Comparison of ENCODE assay signal across 1 cellular context in the genomic region with DNA sequence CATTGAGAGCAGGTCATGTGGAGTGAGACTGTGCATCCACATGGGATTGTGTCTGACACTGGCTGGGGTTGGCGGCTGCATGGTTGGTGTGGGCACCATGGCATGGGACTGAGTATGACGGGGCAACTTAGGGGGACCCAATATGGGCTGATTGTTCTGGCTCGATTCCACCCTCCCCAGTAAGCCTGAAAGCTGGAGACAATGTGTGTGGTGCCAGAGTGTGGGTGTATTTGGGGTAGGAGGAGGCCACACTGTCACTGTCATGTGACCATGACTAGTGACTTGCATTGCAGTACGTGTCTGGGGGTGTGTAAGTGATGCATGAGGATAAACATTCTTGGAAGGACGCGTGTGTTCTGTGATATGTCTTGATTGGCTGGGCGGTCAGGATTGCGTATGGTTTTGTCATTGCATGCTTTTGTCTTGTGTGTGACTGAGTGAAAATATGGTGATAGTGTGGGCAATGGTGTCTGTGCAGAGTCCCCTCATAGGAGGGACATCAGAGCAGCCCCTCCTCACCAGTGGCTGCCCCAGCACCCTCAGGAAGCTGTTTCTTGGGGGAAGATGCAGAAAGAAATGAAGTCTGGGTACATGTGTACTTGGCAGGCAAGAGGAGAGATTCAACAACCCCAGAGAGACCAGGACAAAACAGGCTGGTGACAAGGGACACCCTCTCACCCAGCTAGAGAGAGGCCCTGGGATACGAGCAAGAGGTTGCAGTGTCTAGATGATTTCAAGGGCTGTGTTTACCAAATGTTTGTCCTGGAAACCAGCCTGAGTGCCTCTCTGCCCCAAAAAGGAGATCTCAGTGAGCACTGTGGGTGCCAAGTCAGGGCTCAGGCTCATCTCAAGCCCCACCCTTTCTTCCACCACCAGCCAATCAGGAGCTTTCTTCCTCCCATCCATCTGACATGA.
TF ChIP-seq lines count a peak whose summit lies in the region.

No MANE protein-coding gene starts in this region.

TF ChIP-seq in K562, 482 proteins besides CTCF, POLR2A, EP300 and RAD21 (continued from another document and continues in another):
- TF ChIP-seq, protein P1, sequence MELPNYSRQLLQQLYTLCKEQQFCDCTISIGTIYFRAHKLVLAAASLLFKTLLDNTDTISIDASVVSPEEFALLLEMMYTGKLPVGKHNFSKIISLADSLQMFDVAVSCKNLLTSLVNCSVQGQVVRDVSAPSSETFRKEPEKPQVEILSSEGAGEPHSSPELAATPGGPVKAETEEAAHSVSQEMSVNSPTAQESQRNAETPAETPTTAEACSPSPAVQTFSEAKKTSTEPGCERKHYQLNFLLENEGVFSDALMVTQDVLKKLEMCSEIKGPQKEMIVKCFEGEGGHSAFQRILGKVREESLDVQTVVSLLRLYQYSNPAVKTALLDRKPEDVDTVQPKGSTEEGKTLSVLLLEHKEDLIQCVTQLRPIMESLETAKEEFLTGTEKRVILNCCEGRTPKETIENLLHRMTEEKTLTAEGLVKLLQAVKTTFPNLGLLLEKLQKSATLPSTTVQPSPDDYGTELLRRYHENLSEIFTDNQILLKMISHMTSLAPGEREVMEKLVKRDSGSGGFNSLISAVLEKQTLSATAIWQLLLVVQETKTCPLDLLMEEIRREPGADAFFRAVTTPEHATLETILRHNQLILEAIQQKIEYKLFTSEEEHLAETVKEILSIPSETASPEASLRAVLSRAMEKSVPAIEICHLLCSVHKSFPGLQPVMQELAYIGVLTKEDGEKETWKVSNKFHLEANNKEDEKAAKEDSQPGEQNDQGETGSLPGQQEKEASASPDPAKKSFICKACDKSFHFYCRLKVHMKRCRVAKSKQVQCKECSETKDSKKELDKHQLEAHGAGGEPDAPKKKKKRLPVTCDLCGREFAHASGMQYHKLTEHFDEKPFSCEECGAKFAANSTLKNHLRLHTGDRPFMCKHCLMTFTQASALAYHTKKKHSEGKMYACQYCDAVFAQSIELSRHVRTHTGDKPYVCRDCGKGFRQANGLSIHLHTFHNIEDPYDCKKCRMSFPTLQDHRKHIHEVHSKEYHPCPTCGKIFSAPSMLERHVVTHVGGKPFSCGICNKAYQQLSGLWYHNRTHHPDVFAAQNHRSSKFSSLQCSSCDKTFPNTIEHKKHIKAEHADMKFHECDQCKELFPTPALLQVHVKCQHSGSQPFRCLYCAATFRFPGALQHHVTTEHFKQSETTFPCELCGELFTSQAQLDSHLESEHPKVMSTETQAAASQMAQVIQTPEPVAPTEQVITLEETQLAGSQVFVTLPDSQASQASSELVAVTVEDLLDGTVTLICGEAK (IDR thresholded peaks at IDR 0.05): 0 out of 2 replicates have a peak, but pooled peaks have one; percentile 15
- TF ChIP-seq, protein P1 (CRISPR knock-in tag; IDR thresholded peaks at IDR 0.05): no peak
- TF ChIP-seq JUNB (CRISPR knock-in tag; conservative IDR thresholded peaks at IDR 0.05) (no peak), NR2F6 (CRISPR knock-in tag; IDR thresholded peaks at IDR 0.05) (peak; percentile 93; the same call in 1 of the 2 replicates), ZNF780A (CRISPR knock-in tag; IDR thresholded peaks at IDR 0.05) (no peak), RBBP5 (IDR thresholded peaks at IDR 0.05; ENCODE audit: borderline replicate concordance, insufficient read depth, low read length, poor library complexity, severe bottlenecking) (no peak), MBD2 (IDR thresholded peaks at IDR 0.05; ENCODE audit: borderline replicate concordance, low read depth) (no peak), GTF2A2 (tag; IDR thresholded peaks at IDR 0.05) (peak; percentile 82; the same call in 1 of the 2 replicates), TEAD4 (IDR thresholded peaks at IDR 0.05; ENCODE audit: low read length) (peak; percentile 82), TEAD4 (CRISPR knock-in tag; IDR thresholded peaks at IDR 0.05; ENCODE audit: borderline replicate concordance) (no peak), SRSF1 (IDR thresholded peaks at IDR 0.05; ENCODE audit: low read depth, low read length) (no peak), ZNF589 (CRISPR knock-in tag; IDR thresholded peaks at IDR 0.05; ENCODE audit: low read depth) (peak; percentile 100), MAFG (tag; conservative IDR thresholded peaks at IDR 0.05) (peak; percentile 90), BCL6 (CRISPR knock-in tag; IDR thresholded peaks at IDR 0.05) (peak; percentile 97), ZKSCAN8 (CRISPR knock-in tag; IDR thresholded peaks at IDR 0.05) (peak; percentile 90; the same call in 1 of the 2 replicates), CCAR2 (IDR thresholded peaks at IDR 0.05; ENCODE audit: low read depth, low read length) (no peak), PURB (CRISPR knock-in tag; IDR thresholded peaks at IDR 0.05; ENCODE audit: low read depth) (no peak), XRCC3 (IDR thresholded peaks at IDR 0.05) (no peak), MAFK (IDR thresholded peaks at IDR 0.05; ENCODE audit: low read length) (peak; percentile 66), CHCHD3 (CRISPR knock-in tag; IDR thresholded peaks at IDR 0.05) (no peak), MCM3 (IDR thresholded peaks at IDR 0.05) (no peak), YBX1 (IDR thresholded peaks at IDR 0.05) (no peak), TCFL5 (CRISPR knock-in tag; conservative IDR thresholded peaks at IDR 0.05) (peak; percentile 88), MTA3 (IDR thresholded peaks at IDR 0.05; ENCODE audit: borderline replicate concordance) (peak; percentile 94), RFX5 (IDR thresholded peaks at IDR 0.05; ENCODE audit: low read depth, low read length) (no peak), C11orf30 (IDR thresholded peaks at IDR 0.05; ENCODE audit: low read depth) (peak; percentile 94), SP2 (IDR thresholded peaks at IDR 0.05; ENCODE audit: extremely low read depth, low read depth, low read length, poor library complexity, severe bottlenecking) (no peak), IFI16 (CRISPR knock-in tag; IDR thresholded peaks at IDR 0.05) (peak; percentile 94), ADNP (tag; IDR thresholded peaks at IDR 0.05) (no peak), YY1 (IDR thresholded peaks at IDR 0.05; ENCODE audit: borderline replicate concordance in 1 of 3, control insufficient read depth in 1 of 3, extremely low read depth in 1 of 3, insufficient read depth in 3 of 3, insufficient read length in 1 of 3, insufficient replicate concordance in 2 of 3, low read depth in 1 of 3, low read length in 2 of 3) (no peak), ZNF584 (CRISPR knock-in tag; IDR thresholded peaks at IDR 0.05; ENCODE audit: low read depth) (peak; percentile 100), BRCA1 (IDR thresholded peaks at IDR 0.05) (no peak), BRCA1 (CRISPR knock-in tag; IDR thresholded peaks at IDR 0.05) (no peak), TAL1 (IDR thresholded peaks at IDR 0.05) (peak; percentile 62), TGIF2 (CRISPR knock-in tag; IDR thresholded peaks at IDR 0.05) (no peak), MCM5 (IDR thresholded peaks at IDR 0.05; ENCODE audit: low read depth) (no peak), ZNF717 (CRISPR knock-in tag; IDR thresholded peaks at IDR 0.05) (no peak)
- TF ChIP-seq, protein P2, sequence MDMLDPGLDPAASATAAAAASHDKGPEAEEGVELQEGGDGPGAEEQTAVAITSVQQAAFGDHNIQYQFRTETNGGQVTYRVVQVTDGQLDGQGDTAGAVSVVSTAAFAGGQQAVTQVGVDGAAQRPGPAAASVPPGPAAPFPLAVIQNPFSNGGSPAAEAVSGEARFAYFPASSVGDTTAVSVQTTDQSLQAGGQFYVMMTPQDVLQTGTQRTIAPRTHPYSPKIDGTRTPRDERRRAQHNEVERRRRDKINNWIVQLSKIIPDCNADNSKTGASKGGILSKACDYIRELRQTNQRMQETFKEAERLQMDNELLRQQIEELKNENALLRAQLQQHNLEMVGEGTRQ (CRISPR knock-in tag; IDR thresholded peaks at IDR 0.05): peak; percentile 90
- TF ChIP-seq, protein P3, sequence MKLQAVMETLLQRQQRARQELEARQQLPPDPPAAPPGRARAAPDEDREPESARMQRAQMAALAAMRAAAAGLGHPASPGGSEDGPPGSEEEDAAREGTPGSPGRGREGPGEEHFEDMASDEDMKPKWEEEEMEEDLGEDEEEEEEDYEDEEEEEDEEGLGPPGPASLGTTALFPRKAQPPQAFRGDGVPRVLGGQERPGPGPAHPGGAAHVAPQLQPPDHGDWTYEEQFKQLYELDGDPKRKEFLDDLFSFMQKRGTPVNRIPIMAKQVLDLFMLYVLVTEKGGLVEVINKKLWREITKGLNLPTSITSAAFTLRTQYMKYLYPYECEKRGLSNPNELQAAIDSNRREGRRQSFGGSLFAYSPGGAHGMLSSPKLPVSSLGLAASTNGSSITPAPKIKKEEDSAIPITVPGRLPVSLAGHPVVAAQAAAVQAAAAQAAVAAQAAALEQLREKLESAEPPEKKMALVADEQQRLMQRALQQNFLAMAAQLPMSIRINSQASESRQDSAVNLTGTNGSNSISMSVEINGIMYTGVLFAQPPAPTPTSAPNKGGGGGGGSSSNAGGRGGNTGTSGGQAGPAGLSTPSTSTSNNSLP (IDR thresholded peaks at IDR 0.05; ENCODE audit: borderline replicate concordance, low read depth, low read length): no peak; the same call in 1 of the 2 replicates
- TF ChIP-seq, protein P4, sequence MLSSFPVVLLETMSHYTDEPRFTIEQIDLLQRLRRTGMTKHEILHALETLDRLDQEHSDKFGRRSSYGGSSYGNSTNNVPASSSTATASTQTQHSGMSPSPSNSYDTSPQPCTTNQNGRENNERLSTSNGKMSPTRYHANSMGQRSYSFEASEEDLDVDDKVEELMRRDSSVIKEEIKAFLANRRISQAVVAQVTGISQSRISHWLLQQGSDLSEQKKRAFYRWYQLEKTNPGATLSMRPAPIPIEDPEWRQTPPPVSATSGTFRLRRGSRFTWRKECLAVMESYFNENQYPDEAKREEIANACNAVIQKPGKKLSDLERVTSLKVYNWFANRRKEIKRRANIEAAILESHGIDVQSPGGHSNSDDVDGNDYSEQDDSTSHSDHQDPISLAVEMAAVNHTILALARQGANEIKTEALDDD (IDR thresholded peaks at IDR 0.05): no peak
- TF ChIP-seq, protein P5, sequence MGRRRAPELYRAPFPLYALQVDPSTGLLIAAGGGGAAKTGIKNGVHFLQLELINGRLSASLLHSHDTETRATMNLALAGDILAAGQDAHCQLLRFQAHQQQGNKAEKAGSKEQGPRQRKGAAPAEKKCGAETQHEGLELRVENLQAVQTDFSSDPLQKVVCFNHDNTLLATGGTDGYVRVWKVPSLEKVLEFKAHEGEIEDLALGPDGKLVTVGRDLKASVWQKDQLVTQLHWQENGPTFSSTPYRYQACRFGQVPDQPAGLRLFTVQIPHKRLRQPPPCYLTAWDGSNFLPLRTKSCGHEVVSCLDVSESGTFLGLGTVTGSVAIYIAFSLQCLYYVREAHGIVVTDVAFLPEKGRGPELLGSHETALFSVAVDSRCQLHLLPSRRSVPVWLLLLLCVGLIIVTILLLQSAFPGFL (CRISPR knock-in tag; IDR thresholded peaks at IDR 0.05): no peak
- TF ChIP-seq, protein P6, sequence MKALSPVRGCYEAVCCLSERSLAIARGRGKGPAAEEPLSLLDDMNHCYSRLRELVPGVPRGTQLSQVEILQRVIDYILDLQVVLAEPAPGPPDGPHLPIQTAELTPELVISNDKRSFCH (CRISPR knock-in tag; IDR thresholded peaks at IDR 0.05): peak; percentile 76; the same call in 1 of the 2 replicates
- TF ChIP-seq, protein P6 (tag; IDR thresholded peaks at IDR 0.05): peak; percentile 93
- TF ChIP-seq, protein P7, sequence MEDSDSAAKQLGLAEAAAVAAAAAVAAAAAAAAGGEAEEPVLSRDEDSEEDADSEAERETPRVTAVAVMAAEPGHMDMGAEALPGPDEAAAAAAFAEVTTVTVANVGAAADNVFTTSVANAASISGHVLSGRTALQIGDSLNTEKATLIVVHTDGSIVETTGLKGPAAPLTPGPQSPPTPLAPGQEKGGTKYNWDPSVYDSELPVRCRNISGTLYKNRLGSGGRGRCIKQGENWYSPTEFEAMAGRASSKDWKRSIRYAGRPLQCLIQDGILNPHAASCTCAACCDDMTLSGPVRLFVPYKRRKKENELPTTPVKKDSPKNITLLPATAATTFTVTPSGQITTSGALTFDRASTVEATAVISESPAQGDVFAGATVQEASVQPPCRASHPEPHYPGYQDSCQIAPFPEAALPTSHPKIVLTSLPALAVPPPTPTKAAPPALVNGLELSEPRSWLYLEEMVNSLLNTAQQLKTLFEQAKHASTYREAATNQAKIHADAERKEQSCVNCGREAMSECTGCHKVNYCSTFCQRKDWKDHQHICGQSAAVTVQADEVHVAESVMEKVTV (CRISPR knock-in tag; IDR thresholded peaks at IDR 0.05): peak; percentile 38; the same call in 1 of the 2 replicates
- TF ChIP-seq, protein P8, sequence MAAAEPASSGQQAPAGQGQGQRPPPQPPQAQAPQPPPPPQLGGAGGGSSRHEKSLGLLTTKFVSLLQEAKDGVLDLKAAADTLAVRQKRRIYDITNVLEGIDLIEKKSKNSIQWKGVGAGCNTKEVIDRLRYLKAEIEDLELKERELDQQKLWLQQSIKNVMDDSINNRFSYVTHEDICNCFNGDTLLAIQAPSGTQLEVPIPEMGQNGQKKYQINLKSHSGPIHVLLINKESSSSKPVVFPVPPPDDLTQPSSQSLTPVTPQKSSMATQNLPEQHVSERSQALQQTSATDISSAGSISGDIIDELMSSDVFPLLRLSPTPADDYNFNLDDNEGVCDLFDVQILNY (CRISPR knock-in tag; IDR thresholded peaks at IDR 0.05): peak; percentile 46; the same call in 1 of the 2 replicates
